8 cellular contexts compared by ENCODE assay signal in the genomic region with DNA sequence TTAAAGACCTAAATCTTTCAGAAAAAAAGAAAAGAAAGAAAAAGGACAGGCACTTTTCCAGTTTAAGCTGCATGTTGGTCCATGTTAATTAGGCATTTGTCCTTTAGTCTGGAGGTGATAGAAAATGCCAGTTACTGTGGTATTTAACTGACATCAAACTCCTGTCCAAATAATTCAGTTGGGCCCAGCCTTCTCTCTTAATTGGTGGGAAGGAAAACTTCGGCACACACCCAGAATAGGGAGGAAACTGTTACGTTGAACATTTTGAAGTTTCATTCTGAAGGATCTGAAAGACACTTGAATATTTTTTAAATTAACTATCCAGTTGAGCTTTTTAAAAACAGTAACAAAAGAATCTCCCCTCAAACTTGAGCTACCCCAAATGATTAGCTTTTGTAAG. TPM values are rescaled to one million over a fixed set of nuclear protein-coding genes. Genes with fewer than 3 reads are reported as not detected.
A peak's percentile ranks its signal among the peaks of the same experiment; 100 is the strongest.
DNase-seq lines count a peak whose midpoint lies in the region; ATAC-seq, FAIRE-seq and TF ChIP-seq lines count a peak whose summit lies in the region.

No MANE protein-coding gene starts in this region.

- H3K9me3 ChIP-seq in keratinocyte (ENCODE audit: control insufficient read depth, low read depth, low read length): no peaks in the 10 kb centered on the region
- no peaks in the 10 kb centered on the region for H3K9me3 ChIP-seq in testis
- H3K9me3 ChIP-seq in Karpas-422 (ENCODE audit: low read length): no peaks in the 10 kb centered on the region

- peaks cover 47% of the 10 kb centered on the region for H3K4me1 ChIP-seq in keratinocyte (ENCODE audit: control insufficient read depth, extremely low read depth, insufficient read depth, low read length)
- H3K4me1 ChIP-seq in testis: peaks cover 43% of the 10 kb centered on the region
- H3K4me1 ChIP-seq in Karpas-422 (ENCODE audit: low read length): peaks cover 37% of the 10 kb centered on the region

- H3K36me3 ChIP-seq in keratinocyte (ENCODE audit: control insufficient read depth in 2 of 2, extremely low read depth in 1 of 2, insufficient read depth in 2 of 2, low read length in 2 of 2): peaks cover 0 to 3% of the 10 kb centered on the region in 2 experiments
- no peaks in the 10 kb centered on the region for H3K36me3 ChIP-seq in testis (ENCODE audit: low read depth, missing control alignments)
- H3K36me3 ChIP-seq in Karpas-422 (ENCODE audit: insufficient read depth, low read length): no peaks in the 10 kb centered on the region

- no peaks in the 10 kb centered on the region for H3K9me2 ChIP-seq in Karpas-422 (replicated peaks; ENCODE audit: insufficient read depth, low read length)

- peak overlapping the region; percentile 87 for H3K4me2 ChIP-seq in keratinocyte (ENCODE audit: control insufficient read depth, extremely low read depth, insufficient read depth, low read depth, low read length)
- H3K4me2 ChIP-seq in Karpas-422 (ENCODE audit: low read depth, low read length, poor library complexity, severe bottlenecking): no peak overlapping the region

- H3K9ac ChIP-seq in keratinocyte (ENCODE audit: control insufficient read depth, extremely low read depth, insufficient read depth, low read length) (peak overlapping the region; percentile 56), Karpas-422 (ENCODE audit: low read length) (no peak overlapping the region)

- H3K9me3 Mint-ChIP-seq in activated T-cell treated with anti-CD3 and anti-CD28 coated beads, Interleukin-2, amount 50 U/mL, for 24 hours: no peaks in the 10 kb centered on the region
- H3K9me3 Mint-ChIP-seq in activated CD4-positive, alpha-beta memory T cell treated with anti-CD3 and anti-CD28 coated beads for 36 hours: no peaks in the 10 kb centered on the region

- H2AFZ ChIP-seq in keratinocyte (ENCODE audit: control insufficient read depth, low read length): no peak overlapping the region
- H2AFZ ChIP-seq in Karpas-422 (ENCODE audit: low read length): no peak overlapping the region

- H4K20me1 ChIP-seq in keratinocyte (ENCODE audit: control insufficient read depth, extremely low read depth, insufficient read depth, low read length) (peaks cover 3% of the 10 kb centered on the region), Karpas-422 (ENCODE audit: insufficient read depth, low read depth, low read length) (peaks cover 49% of the 10 kb centered on the region)

- no peak for TF ChIP-seq POLR2A in testis (IDR thresholded peaks at IDR 0.05)

- peak overlapping the region; percentile 97 for H3K27ac Mint-ChIP-seq in activated T-cell treated with anti-CD3 and anti-CD28 coated beads, Interleukin-2, amount 50 U/mL, for 24 hours
- peak overlapping the region; percentile 86 for H3K27ac Mint-ChIP-seq in activated CD4-positive, alpha-beta memory T cell treated with anti-CD3 and anti-CD28 coated beads for 36 hours

- peaks cover 4% of the 10 kb centered on the region for H3K9me1 ChIP-seq in keratinocyte (ENCODE audit: control insufficient read depth, extremely low read depth, insufficient read depth, low read length)

- H3K4me3 ChIP-seq in keratinocyte (ENCODE audit: control insufficient read depth in 2 of 3, extremely low read depth in 1 of 3, insufficient read depth in 2 of 3, low read depth in 1 of 3, low read length in 3 of 3): peak overlapping the region in 2 of 3 experiments; percentile 44 to 53
- H3K4me3 ChIP-seq in testis: no peak overlapping the region
- H3K4me3 ChIP-seq in Karpas-422 (ENCODE audit: low read length): no peak overlapping the region

- H3K27ac ChIP-seq in keratinocyte (ENCODE audit: control insufficient read depth, insufficient read depth, low read length) (peak overlapping the region; percentile 79), testis (peak overlapping the region; percentile 42 to 57), Karpas-422 (ENCODE audit: low read length) (no peak overlapping the region)

- peaks cover 8% of the 10 kb centered on the region for H3K36me3 Mint-ChIP-seq in activated T-cell treated with anti-CD3 and anti-CD28 coated beads, Interleukin-2, amount 50 U/mL, for 24 hours (ENCODE audit: low read depth)
- H3K36me3 Mint-ChIP-seq in activated CD4-positive, alpha-beta memory T cell treated with anti-CD3 and anti-CD28 coated beads for 36 hours: no peaks in the 10 kb centered on the region

- dilution Hi-C loops in keratinocyte (cut with MboI; ENCODE audit: extremely low pct_ligation_motif_present, low sequenced_read_pairs): no loop called here

- no peak for FAIRE-seq in keratinocyte (lab: Jason Lieb, UNC)

- TF ChIP-seq CTCF in keratinocyte (optimal IDR thresholded peaks at IDR 0.05 in 1 of 3, IDR thresholded peaks at IDR 0.05 in 1 of 3, conservative IDR thresholded peaks at IDR 0.05 in 1 of 3; ENCODE audit: extremely low read depth in 1 of 3, insufficient read depth in 2 of 3, low read length in 3 of 3): no peak
- TF ChIP-seq CTCF in testis (IDR thresholded peaks at IDR 0.05): no peak

- no peak for ATAC-seq in GM21529 (IDR thresholded peaks at IDR 0.05; ENCODE audit: unreplicated experiment)

- intact Hi-C loops in activated CD4-positive, alpha-beta memory T cell treated with anti-CD3 and anti-CD28 coated beads for 36 hours (cut with micrococcal nuclease): loop anchor here (1.0 to 5.0 kb wide), 3 partner anchors 10 to 341 kb away; a partner anchor contains a TSS
- intact Hi-C loops in testis (cut with DNase I; ENCODE audit: low total_unique reads): no loop called here

- no peaks in the 10 kb centered on the region for H3K27me3 Mint-ChIP-seq in activated T-cell treated with anti-CD3 and anti-CD28 coated beads, Interleukin-2, amount 50 U/mL, for 24 hours
- H3K27me3 Mint-ChIP-seq in activated CD4-positive, alpha-beta memory T cell treated with anti-CD3 and anti-CD28 coated beads for 36 hours: no peaks in the 10 kb centered on the region

- POLR2A ChIA-PET in activated CD4-positive, alpha-beta memory T cell treated with anti-CD3 and anti-CD28 coated beads for 36 hours (lab: Charles Lee): interaction anchor here (1.0 to 4.0 kb wide), 6 partner anchors 9 to 51 kb away, joined by 4 to 36 read pairs (median 6); a partner anchor contains a TSS

- peaks cover 85% of the 10 kb centered on the region for H3K4me1 Mint-ChIP-seq in activated T-cell treated with anti-CD3 and anti-CD28 coated beads, Interleukin-2, amount 50 U/mL, for 24 hours (ENCODE audit: low read depth)
- H3K4me1 Mint-ChIP-seq in activated CD4-positive, alpha-beta memory T cell treated with anti-CD3 and anti-CD28 coated beads for 36 hours (ENCODE audit: low read depth): peaks cover 71% of the 10 kb centered on the region

- H3K27me3 ChIP-seq in keratinocyte (ENCODE audit: control insufficient read depth, extremely low read depth, insufficient read depth, low read length) (no peaks in the 10 kb centered on the region), testis (no peaks in the 10 kb centered on the region), Karpas-422 (ENCODE audit: low read length) (peaks cover 4% of the 10 kb centered on the region; the same call in 1 of the 2 replicates)

- H3K79me2 ChIP-seq in keratinocyte (ENCODE audit: control insufficient read depth, insufficient read depth, low read length) (peaks cover 98% of the 10 kb centered on the region), Karpas-422 (ENCODE audit: low read length) (no peaks in the 10 kb centered on the region)

- CTCF ChIA-PET in activated CD4-positive, alpha-beta memory T cell treated with anti-CD3 and anti-CD28 coated beads for 36 hours (lab: Charles Lee): interaction anchor here (0.6 to 1.7 kb wide), 3 partner anchors 9 to 494 kb away, joined by 4 to 6 read pairs (median 5); no protein-coding TSS in a partner anchor

- 26 to 28% methylated on average over 2 of the region's 2 CpGs for WGBS in testis, 2 donors

- peak overlapping the region; percentile 58 for H3K4me3 Mint-ChIP-seq in activated T-cell treated with anti-CD3 and anti-CD28 coated beads, Interleukin-2, amount 50 U/mL, for 24 hours
- peak overlapping the region; percentile 68 for H3K4me3 Mint-ChIP-seq in activated CD4-positive, alpha-beta memory T cell treated with anti-CD3 and anti-CD28 coated beads for 36 hours

- no peak for DNase-seq in activated T-cell treated with anti-CD3 and anti-CD28 coated beads, Interleukin-2, amount 50 U/mL, for 24 hours
- no peak for DNase-seq in activated T-cell treated with anti-CD3 and anti-CD28 coated beads, Interleukin-2, amount 50 U/mL, for 48 hours
- DNase-seq in activated CD4-positive, alpha-beta memory T cell treated with anti-CD3 and anti-CD28 coated beads for 36 hours: no peak
- no peak for DNase-seq in keratinocyte (ENCODE audit: low read depth, low spot score)
- DNase-seq in testis: no peak
- DNase-seq in globus pallidus (ENCODE audit: low spot score): no peak
- DNase-seq in Karpas-422: no peak

RNA-seq across cellular contexts. Expression of a gene that starts 30.4 kb away (rescaled TPM):
- 10 to 100 TPM; 13.0 to 13.5 TPM for total RNA-seq in activated CD4-positive, alpha-beta memory T cell treated with anti-CD3 and anti-CD28 coated beads for 36 hours
- 4.3 to 6.2 TPM (median 6.1 TPM) in 3 replicates for polyA plus RNA-seq in keratinocyte
- 5.6 TPM for polyA plus RNA-seq in keratinocyte (2011; ENCODE audit: low read depth)
- 4.7 and 5.5 TPM in 2 replicates for polyA plus RNA-seq in keratinocyte (2011; cell fraction: cytosol; rRNA removed)
- polyA plus RNA-seq in keratinocyte (2011; cell fraction: nucleus; rRNA removed): 30.5 and 34.2 TPM in 2 replicates
- polyA plus RNA-seq in keratinocyte (2012; ENCODE audit: low replicate concordance): 10.6 and 17.1 TPM in 2 replicates
- polyA minus RNA-seq in keratinocyte: 35.4 to 71.6 TPM (median 38.5 TPM) in 3 replicates
- 20.1 TPM for polyA minus RNA-seq in keratinocyte (2011; cell fraction: cytosol; rRNA and poly(A)+ RNA removed)
- polyA minus RNA-seq in keratinocyte (2011; cell fraction: nucleus; rRNA and poly(A)+ RNA removed): 43.5 and 68.8 TPM in 2 replicates
- 10 to 100 TPM; 75.0 to 79.2 TPM for total RNA-seq in testis
- 30.0 TPM for polyA plus RNA-seq in testis (ENCODE audit: insufficient read depth, low read depth, low replicate concordance)
- 3.2 and 5.0 TPM in 2 replicates for total RNA-seq in Karpas-422 (2014; rRNA removed; shearing (Covaris generic); ENCODE audit: low replicate concordance)

Comparison
In these comparisons a context has a peak if more than half of its experiments do, and no peak if none do; other contexts are left out.
1. H3K4me3 ChIP-seq: peak in keratinocyte (2 of 3); none in testis (0 of 2) and Karpas-422 (single experiment).
2. RNA of a gene that starts 30.4 kb away (total RNA-seq): 75.0 to 79.2 TPM in testis; 13.0 to 13.5 TPM in activated CD4-positive, alpha-beta memory T cell treated with anti-CD3 and anti-CD28 coated beads for 36 hours and 3.2 to 5.0 TPM in Karpas-422; every median in the first group is over 4 times any median in the second.